Comparison of ENCODE assay signal across 8 cellular contexts in the genomic region with DNA sequence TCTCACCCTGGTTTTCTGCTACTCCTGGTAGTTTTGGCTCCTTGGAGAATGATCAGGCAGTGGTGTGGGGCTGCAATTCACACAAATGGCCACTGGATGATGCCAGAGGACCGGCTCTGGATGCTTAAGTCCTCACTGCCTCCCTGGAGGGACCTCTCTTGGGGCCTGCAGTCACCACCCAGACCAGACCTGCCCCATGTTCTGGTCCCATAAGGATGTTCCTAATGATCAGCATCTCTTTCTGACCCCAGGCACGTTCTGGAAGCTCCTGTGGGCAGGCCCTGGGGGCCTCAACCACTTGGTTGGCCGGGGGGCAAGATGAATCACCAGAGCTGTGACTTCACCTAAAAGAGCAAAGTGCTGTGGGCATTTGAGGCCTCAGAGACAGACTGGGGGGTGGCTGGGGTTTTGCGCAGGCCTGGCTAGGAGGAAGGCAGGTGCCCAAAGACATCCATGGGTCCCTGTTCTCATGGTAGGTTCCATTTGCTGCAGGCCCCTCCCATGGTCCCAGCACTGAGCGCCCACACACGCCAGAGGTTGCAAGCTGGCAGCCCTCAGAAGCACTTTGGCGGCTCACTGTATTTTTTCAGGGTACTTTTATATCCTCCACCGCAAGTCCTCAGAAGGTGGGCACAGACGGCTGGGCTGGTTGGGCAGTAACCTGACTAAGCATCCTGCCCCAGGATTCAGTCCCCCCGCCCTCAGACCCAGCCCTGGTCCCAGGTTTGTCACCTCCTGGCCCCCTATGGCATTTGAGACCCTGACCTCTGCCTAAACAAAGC. TPM values are rescaled to one million over a fixed set of nuclear protein-coding genes. Genes with fewer than 3 reads are reported as not detected.
DNase-seq lines count a peak whose midpoint lies in the region; ATAC-seq and TF ChIP-seq lines count a peak whose summit lies in the region.

No MANE protein-coding gene starts in this region.

- H3K79me2 ChIP-seq in PC-3 (ENCODE audit: low read length): no peaks in the 10 kb centered on the region

- peak overlapping the region; percentile 24; the same call in 1 of the 2 replicates for H3K9ac ChIP-seq in PC-3 (ENCODE audit: low read length)

- no peaks in the 10 kb centered on the region for H3K27me3 Mint-ChIP-seq in activated T-cell treated with anti-CD3 and anti-CD28 coated beads, Interleukin-2, amount 50 U/mL, for 24 hours
- H3K27me3 Mint-ChIP-seq in natural killer cell treated with Interleukin-12 subunit alpha and Interleukin-12 subunit beta and Interleukin-15 and Interleukin-18, amount 100 ng/mL, for 72 hours: peaks cover 10 to 23% of the 10 kb centered on the region in 2 donors
- H3K27me3 Mint-ChIP-seq in stimulated activated naive B cell treated with anti-CD40 and anti-IgM and Interleukin-4, amounts not matched to agents 10 μg/mL and 1 μg/mL and 100 μg/mL, for 72 hours: peaks cover 0 to 3% of the 10 kb centered on the region in 2 donors

- H3K36me3 ChIP-seq in PC-3 (ENCODE audit: low read depth, low read length): no peaks in the 10 kb centered on the region

- H3K4me1 Mint-ChIP-seq in activated T-cell treated with anti-CD3 and anti-CD28 coated beads, Interleukin-2, amount 50 U/mL, for 24 hours (ENCODE audit: low read depth): peaks cover 4% of the 10 kb centered on the region
- peaks cover 0 to 5% of the 10 kb centered on the region in 2 donors for H3K4me1 Mint-ChIP-seq in natural killer cell treated with Interleukin-12 subunit alpha and Interleukin-12 subunit beta and Interleukin-15 and Interleukin-18, amount 100 ng/mL, for 72 hours (ENCODE audit: low read depth in 2 of 2)
- peaks cover 4 to 6% of the 10 kb centered on the region in 2 donors for H3K4me1 Mint-ChIP-seq in stimulated activated naive B cell treated with anti-CD40 and anti-IgM and Interleukin-4, amounts not matched to agents 10 μg/mL and 1 μg/mL and 100 μg/mL, for 72 hours

- intact Hi-C loops in PC-3 (cut with micrococcal nuclease): loop anchor here (1.0 to 2.0 kb wide), 3 partner anchors 84 to 285 kb away; a partner anchor contains a TSS

- no peak overlapping the region for H3K27ac Mint-ChIP-seq in activated T-cell treated with anti-CD3 and anti-CD28 coated beads, Interleukin-2, amount 50 U/mL, for 24 hours
- H3K27ac Mint-ChIP-seq in natural killer cell treated with Interleukin-12 subunit alpha and Interleukin-12 subunit beta and Interleukin-15 and Interleukin-18, amount 100 ng/mL, for 72 hours: peak overlapping the region in 1 of 2 donors; percentile 48
- H3K27ac Mint-ChIP-seq in stimulated activated naive B cell treated with anti-CD40 and anti-IgM and Interleukin-4, amounts not matched to agents 10 μg/mL and 1 μg/mL and 100 μg/mL, for 72 hours: no peak overlapping the region

- peaks cover 10% of the 10 kb centered on the region; the same call in 1 of the 2 replicates for H3K9me3 ChIP-seq in PC-3 (ENCODE audit: low read length)

- H3K27me3 ChIP-seq in PC-3 (ENCODE audit: low read length): no peaks in the 10 kb centered on the region

- no peaks in the 10 kb centered on the region for H3K36me3 Mint-ChIP-seq in activated T-cell treated with anti-CD3 and anti-CD28 coated beads, Interleukin-2, amount 50 U/mL, for 24 hours (ENCODE audit: low read depth)
- H3K36me3 Mint-ChIP-seq in natural killer cell treated with Interleukin-12 subunit alpha and Interleukin-12 subunit beta and Interleukin-15 and Interleukin-18, amount 100 ng/mL, for 72 hours: no peaks in the 10 kb centered on the region
- H3K36me3 Mint-ChIP-seq in stimulated activated naive B cell treated with anti-CD40 and anti-IgM and Interleukin-4, amounts not matched to agents 10 μg/mL and 1 μg/mL and 100 μg/mL, for 72 hours: peaks cover 0 to 3% of the 10 kb centered on the region in 2 donors

- H3K9me3 Mint-ChIP-seq in activated T-cell treated with anti-CD3 and anti-CD28 coated beads, Interleukin-2, amount 50 U/mL, for 24 hours: peaks cover 6% of the 10 kb centered on the region
- H3K9me3 Mint-ChIP-seq in natural killer cell treated with Interleukin-12 subunit alpha and Interleukin-12 subunit beta and Interleukin-15 and Interleukin-18, amount 100 ng/mL, for 72 hours: no peaks in the 10 kb centered on the region
- H3K9me3 Mint-ChIP-seq in stimulated activated naive B cell treated with anti-CD40 and anti-IgM and Interleukin-4, amounts not matched to agents 10 μg/mL and 1 μg/mL and 100 μg/mL, for 72 hours: peaks cover 3 to 9% of the 10 kb centered on the region in 2 donors

- ATAC-seq in PC-3 (peak; percentile 81), HG03175 (IDR thresholded peaks at IDR 0.05; ENCODE audit: unreplicated experiment) (no peak)
- ATAC-seq in natural killer cell treated with Interleukin-12 subunit alpha and Interleukin-12 subunit beta and Interleukin-15 and Interleukin-18, amount 100 ng/mL, for 72 hours: peak; percentile 84 to 85
- ATAC-seq in stimulated activated naive B cell treated with anti-CD40 and anti-IgM and Interleukin-4, amounts not matched to agents 10 μg/mL and 1 μg/mL and 100 μg/mL, for 72 hours (replicated peaks): peak; percentile 81 to 83

- H3K4me3 ChIP-seq in PC-3 (ENCODE audit: low read length): no peak overlapping the region

- H3K9me2 ChIP-seq in PC-3 (replicated peaks; ENCODE audit: low read length): no peaks in the 10 kb centered on the region

- H3K4me1 ChIP-seq in PC-3 (ENCODE audit: insufficient read depth, low read length): peaks cover 7% of the 10 kb centered on the region; the same call in 1 of the 2 replicates

- no peak overlapping the region for H3K4me2 ChIP-seq in PC-3 (ENCODE audit: low read length)

- no peak overlapping the region for H2AFZ ChIP-seq in PC-3 (ENCODE audit: low read length)

- H3K27ac ChIP-seq in PC-3 (ENCODE audit: low read length): no peak overlapping the region

- BruUV-seq in PC-3 (replicated peaks; lab: Mats Ljungman, UMichigan): no TSS peak

- H3F3A ChIP-seq in PC-3 (ENCODE audit: low read length, unreplicated experiment): no peaks in the 10 kb centered on the region

- no peak overlapping the region for H3K4me3 Mint-ChIP-seq in activated T-cell treated with anti-CD3 and anti-CD28 coated beads, Interleukin-2, amount 50 U/mL, for 24 hours
- no peak overlapping the region for H3K4me3 Mint-ChIP-seq in natural killer cell treated with Interleukin-12 subunit alpha and Interleukin-12 subunit beta and Interleukin-15 and Interleukin-18, amount 100 ng/mL, for 72 hours
- no peak overlapping the region for H3K4me3 Mint-ChIP-seq in stimulated activated naive B cell treated with anti-CD40 and anti-IgM and Interleukin-4, amounts not matched to agents 10 μg/mL and 1 μg/mL and 100 μg/mL, for 72 hours

- peak; percentile 99 for TF ChIP-seq CTCF in PC-3 (conservative IDR thresholded peaks at IDR 0.05; ENCODE audit: low read depth, low read length)

- POLR2A ChIA-PET in PC-3 (lab: Charles Lee; ENCODE audit: unreplicated experiment): no interaction called here

- no peaks in the 10 kb centered on the region for H4K20me1 ChIP-seq in PC-3 (ENCODE audit: low read length)

- DNase-seq in DMS153 (lab: John Stamatoyannopoulos, UW) (peak; percentile 45), KG1 (lab: John Stamatoyannopoulos, UW) (peak; percentile 33), PC-3 (peak; percentile 94), fibroblast of gingiva (ENCODE audit: low read depth) (peak; percentile 78)
- DNase-seq in activated T-cell treated with anti-CD3 and anti-CD28 coated beads, Interleukin-2, amount 50 U/mL, for 24 hours: peak; percentile 80
- DNase-seq in natural killer cell treated with Interleukin-12 subunit alpha and Interleukin-12 subunit beta and Interleukin-15 and Interleukin-18, amount 100 ng/mL, for 72 hours (ENCODE audit: low spot score): peak; percentile 79
- peak; percentile 59 for DNase-seq in stimulated activated naive B cell treated with anti-CD40 and anti-IgM and Interleukin-4, amounts not matched to agents 10 μg/mL and 1 μg/mL and 100 μg/mL, for 72 hours

- CTCF ChIA-PET in PC-3 (lab: Charles Lee): no interaction called here

RNA-seq across cellular contexts. Expression of a gene that starts 53.2 kb away (rescaled TPM):
- 8.6 TPM in 2 replicates for total RNA-seq in PC-3 (2014; rRNA removed)
- 1 to 10 TPM; 2.0 to 4.5 TPM for total RNA-seq in natural killer cell treated with Interleukin-12 subunit alpha and Interleukin-12 subunit beta and Interleukin-15 and Interleukin-18, amount 100 ng/mL, for 72 hours

Comparison
In these comparisons a context has a peak if more than half of its experiments do, and no peak if none do; other contexts are left out.
1. DNase-seq: peak in every context shown above with its lines; median percentile 94 in PC-3; 80 in activated T-cell treated with anti-CD3 and anti-CD28 coated beads, Interleukin-2, amount 50 U/mL, for 24 hours; 79 in natural killer cell treated with Interleukin-12 subunit alpha and Interleukin-12 subunit beta and Interleukin-15 and Interleukin-18, amount 100 ng/mL, for 72 hours; 78 in fibroblast of gingiva; 59 in stimulated activated naive B cell treated with anti-CD40 and anti-IgM and Interleukin-4, amounts not matched to agents 10 μg/mL and 1 μg/mL and 100 μg/mL, for 72 hours; 45 in DMS153; 33 in KG1.